In the genomic region with DNA sequence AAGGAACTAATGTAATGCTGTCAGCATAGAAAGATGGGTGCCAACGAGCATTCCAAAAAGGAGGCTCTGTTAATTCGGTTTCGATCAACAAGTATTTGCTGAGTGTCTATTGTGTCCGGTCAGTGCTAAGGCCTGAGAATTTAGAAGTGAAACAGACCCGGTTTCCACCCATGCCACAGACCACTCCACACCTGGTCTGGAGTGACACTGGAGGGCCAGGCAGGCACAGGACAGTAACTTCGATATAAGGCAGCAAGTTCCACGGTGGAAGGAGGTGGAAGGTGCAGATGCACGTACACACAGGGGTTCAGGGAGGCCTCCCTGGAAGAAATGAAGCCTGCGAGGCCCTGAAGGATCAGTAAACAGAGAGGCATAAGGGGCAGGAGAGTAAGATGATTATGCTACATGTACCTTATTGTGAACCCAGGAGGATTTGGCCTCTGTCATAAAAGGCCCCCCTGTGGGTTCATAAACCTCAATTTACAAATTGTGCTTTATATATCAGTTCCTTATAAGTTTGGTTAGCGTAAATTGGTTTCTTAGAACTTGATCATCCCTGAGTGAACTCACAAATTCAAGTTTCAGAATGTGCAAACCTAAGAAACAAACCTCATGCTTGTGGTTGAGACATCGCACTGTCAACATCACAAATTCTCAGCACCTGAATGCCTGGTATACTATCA, we compare ENCODE assay signal across 11 cellular contexts. TPM values are rescaled to one million over a fixed set of nuclear protein-coding genes. Genes with fewer than 3 reads are reported as not detected.
DNase-seq lines count a peak whose midpoint lies in the region; ATAC-seq, FAIRE-seq and TF ChIP-seq lines count a peak whose summit lies in the region.
"Had no signal": no experiment of that assay in that cellular context is flagged by ENCODE, and none has a peak within 500 bp of the region (broad histone marks: within the 10 kb centered on the region; RNA-seq: fewer than 3 reads in every experiment).

No MANE protein-coding gene starts in this region.

- FAIRE-seq in frontal cortex (lab: Jason Lieb, UNC): no peak
- FAIRE-seq: colon had no signal

- peaks cover 93% of the 10 kb centered on the region for H3F3A ChIP-seq in GM23248 (ENCODE audit: insufficient read depth)

- no peaks in the 10 kb centered on the region for H4K20me1 ChIP-seq in GM23248 (ENCODE audit: insufficient read depth)

- H3K9me3 ChIP-seq in GM23248 (ENCODE audit: low read depth) (no peaks in the 10 kb centered on the region), RWPE2 (ENCODE audit: severe bottlenecking) (no peaks in the 10 kb centered on the region), aorta (ENCODE audit: control insufficient read depth, low read length) (no peaks in the 10 kb centered on the region)

- peaks cover 32% of the 10 kb centered on the region for H3K4me1 Mint-ChIP-seq in glutamatergic neuron (ENCODE audit: low read depth, unreplicated experiment)

- no peak overlapping the region for H3K4me3 ChIP-seq in GM23248
- no peak overlapping the region for H3K4me3 ChIP-seq in RWPE2 (ENCODE audit: severe bottlenecking)
- no peak overlapping the region for H3K4me3 ChIP-seq in aorta (ENCODE audit: low read length in 2 of 2)

- H3K9ac ChIP-seq in GM23248: peak overlapping the region; percentile 95

- H3K9me3 Mint-ChIP-seq in glutamatergic neuron (ENCODE audit: unreplicated experiment): peaks cover 4% of the 10 kb centered on the region

- no peak overlapping the region for H3K4me2 ChIP-seq in GM23248 (ENCODE audit: unreplicated experiment)

- peaks cover 2% of the 10 kb centered on the region for H3K36me3 Mint-ChIP-seq in glutamatergic neuron (ENCODE audit: unreplicated experiment)

- intact Hi-C loops in posterior vena cava (cut with DNase I): no loop called here
- intact Hi-C loops in aorta (cut with DNase I): loop anchor here in 1 of 2 donors (10.0 kb wide), 1 partner anchor 107 kb away; no protein-coding TSS in a partner anchor

- peak overlapping the region; percentile 100 for H3K27ac ChIP-seq in GM23248
- H3K27ac ChIP-seq in RWPE2 (ENCODE audit: poor library complexity, severe bottlenecking): peak overlapping the region; percentile 99
- H3K27ac ChIP-seq in aorta (ENCODE audit: low read depth in 1 of 2, low read length in 2 of 2): peak overlapping the region in 1 of 2 donors; percentile 77

- peaks cover 81% of the 10 kb centered on the region for H3K79me2 ChIP-seq in GM23248 (ENCODE audit: insufficient read depth)

- no peak for DNase-seq in GM23248
- no peak for DNase-seq in RWPE2 (ENCODE audit: low spot score)
- peak; percentile 32 for DNase-seq in posterior vena cava (ENCODE audit: low spot score)
- DNase-seq in frontal cortex (ENCODE audit: low spot score in 2 of 2): no peak
- DNase-seq in SK-N-DZ (ENCODE audit: low spot score): no peak
- no peak for DNase-seq in glutamatergic neuron
- no peak for DNase-seq in aorta

- no peak overlapping the region for H3K27ac Mint-ChIP-seq in glutamatergic neuron (ENCODE audit: unreplicated experiment)

- 98 to 99% methylated on average over 11 of the region's 11 CpGs for WGBS in GM23248 (ENCODE audit: low coverage in 1 of 2, low lambda C conversion rate in 2 of 2, missing lambda C conversion rate in 2 of 2), 2 experiments
- 92% methylated on average over 11 of the region's 11 CpGs for WGBS in aorta, 2 donors

- ATAC-seq in GM18868 (IDR thresholded peaks at IDR 0.05; ENCODE audit: unreplicated experiment) (peak; percentile 54), RWPE2 (ENCODE audit: low read depth) (no peak), aorta (ENCODE audit: low FRiP score) (no peak)

- H3K4me3 Mint-ChIP-seq in glutamatergic neuron (ENCODE audit: unreplicated experiment): no peak overlapping the region

- H3K4me1 ChIP-seq in GM23248 (ENCODE audit: insufficient read depth) (peaks cover 79% of the 10 kb centered on the region), RWPE2 (ENCODE audit: insufficient read depth, poor library complexity, severe bottlenecking) (peaks cover 48% of the 10 kb centered on the region), aorta (ENCODE audit: control insufficient read depth in 1 of 2, insufficient read depth in 2 of 2, low read length in 2 of 2) (peaks cover 10% of the 10 kb centered on the region in 2 donors)

- H3K36me3 ChIP-seq in GM23248 (ENCODE audit: low read depth): peaks cover 47% of the 10 kb centered on the region
- peaks cover 87% of the 10 kb centered on the region for H3K36me3 ChIP-seq in RWPE2 (ENCODE audit: low read depth)
- H3K36me3 ChIP-seq in aorta (ENCODE audit: control insufficient read depth in 1 of 2, insufficient read depth in 2 of 2, low read length in 1 of 2): peaks cover 0 to 5% of the 10 kb centered on the region in 2 donors

- no peaks in the 10 kb centered on the region for H3K9me2 ChIP-seq in GM23248 (ENCODE audit: insufficient read depth)

- H2AFZ ChIP-seq in GM23248: no peak overlapping the region

- TF ChIP-seq CTCF in RWPE2 (IDR thresholded peaks at IDR 0.05; ENCODE audit: poor library complexity, severe bottlenecking) (no peak), glutamatergic neuron (IDR thresholded peaks at IDR 0.05; ENCODE audit: partially characterized antibody, unreplicated experiment) (no peak)

- in situ Hi-C loops in GM23248 (cut with MboI): no loop called here

- H3K27me3 ChIP-seq in GM23248 (replicated peaks; ENCODE audit: insufficient read depth) (no peaks in the 10 kb centered on the region), RWPE2 (ENCODE audit: insufficient read depth, poor library complexity, severe bottlenecking) (no peaks in the 10 kb centered on the region), aorta (ENCODE audit: control insufficient read depth in 1 of 2, insufficient read depth in 2 of 2, low read length in 1 of 2) (no peaks in the 10 kb centered on the region)

- peaks cover 11% of the 10 kb centered on the region for H3K27me3 Mint-ChIP-seq in glutamatergic neuron (ENCODE audit: unreplicated experiment)

RNA-seq across cellular contexts. Expression of a gene that starts 25.9 kb away (rescaled TPM):
- 21.9 and 33.5 TPM in 2 replicates for total RNA-seq in GM23248 (2014; rRNA removed; shearing (Covaris generic))
- polyA plus RNA-seq in GM23248 (2016; fragmentation: Nextera tagmentation; extraction: Ambion mirVana) (44.0 and 49.0 TPM in 2 replicates), aorta (10 to 100 TPM in 1 of 2 donors, 1 to 10 TPM in 1; 5.3 to 10.0 TPM)
- total RNA-seq in posterior vena cava (10 to 100 TPM; 34.7 to 43.9 TPM), frontal cortex (4.1 TPM), glutamatergic neuron (ENCODE audit: unreplicated experiment) (28.2 TPM), aorta (10 to 100 TPM; 60.4 to 61.6 TPM)
- polyA plus RNA-seq in SK-N-DZ (2014; cell fraction: cytosol; rRNA removed): 3.6 and 3.7 TPM in 2 replicates
- 2.5 and 4.4 TPM in 2 replicates for polyA plus RNA-seq in SK-N-DZ (2014; cell fraction: nucleus; rRNA removed)

RNA-seq across cellular contexts. Expression of a gene that starts 48.4 kb away (rescaled TPM):
- total RNA-seq in GM23248 (2014; rRNA removed; shearing (Covaris generic)): not detected in 2 replicates
- polyA plus RNA-seq in GM23248 (2016; fragmentation: Nextera tagmentation; extraction: Ambion mirVana) (not detected in 2 replicates), aorta (not detected)
- total RNA-seq in posterior vena cava (under 1 TPM in 1 of 2 donors, not detected in 1; 0.28 TPM), frontal cortex (not detected), glutamatergic neuron (ENCODE audit: unreplicated experiment) (not detected), aorta (not detected)
- not detected in 2 replicates for polyA plus RNA-seq in SK-N-DZ (2014; cell fraction: cytosol; rRNA removed)
- not detected in 2 replicates for polyA plus RNA-seq in SK-N-DZ (2014; cell fraction: nucleus; rRNA removed)
- total RNA-seq: myocyte, temporal lobe had no signal
